In genomic region chr20:36152266-36152665, GRCh38 we compare ENCODE assay signal across 22 cellular contexts. TPM values are rescaled to one million over a fixed set of nuclear protein-coding genes. Genes with fewer than 3 reads are reported as not detected.
DNase-seq lines count a peak whose midpoint lies in the region; ATAC-seq and TF ChIP-seq lines count a peak whose summit lies in the region.
"Had no signal": no experiment of that assay in that cellular context is flagged by ENCODE, and none has a peak within 500 bp of the region (broad histone marks: within the 10 kb centered on the region; RNA-seq: fewer than 3 reads in every experiment).

No MANE protein-coding gene starts in this region.

- ATAC-seq in heart left ventricle (peak in 2 of 4 donors; percentile 1 to 13), left cardiac atrium (no peak), HG03196 (IDR thresholded peaks at IDR 0.05; ENCODE audit: unreplicated experiment) (no peak)
- ATAC-seq: A549; natural killer cell treated with Interleukin-12 subunit alpha and Interleukin-12 subunit beta and Interleukin-15 and Interleukin-18, amount 100 ng/mL, for 72 hours had no signal

- no peak overlapping the region for H3K4me3 ChIP-seq in heart left ventricle
- H3K4me3 ChIP-seq: A549 had no signal

- no peaks in the 10 kb centered on the region for H3K36me3 Mint-ChIP-seq in chondrocyte (ENCODE audit: low read depth)
- H3K36me3 Mint-ChIP-seq in nephron (ENCODE audit: low read depth), result no peaks in the 10 kb centered on the region
- no peaks in the 10 kb centered on the region for H3K36me3 Mint-ChIP-seq in type B pancreatic cell
- H3K36me3 Mint-ChIP-seq in immature natural killer cell, result peaks cover 0 to 3% (median 0%) of the 10 kb centered on the region in 3 donors
- H3K36me3 Mint-ChIP-seq: activated naive CD8-positive, alpha-beta T cell treated with anti-CD3 and anti-CD28 coated beads for 36 hours; natural killer cell treated with Interleukin-12 subunit alpha and Interleukin-12 subunit beta and Interleukin-15 and Interleukin-18, amount 100 ng/mL, for 72 hours had no signal

- TF ChIP-seq POLR2A in heart left ventricle (IDR thresholded peaks at IDR 0.05), result no peak

- H3K27ac ChIP-seq in heart left ventricle, result peak overlapping the region in 9 of 12 donors; percentile 14 to 80 (median 58)

- H3K27ac Mint-ChIP-seq in chondrocyte (ENCODE audit: unreplicated experiment), result peak overlapping the region; percentile 74
- H3K27ac Mint-ChIP-seq in nephron, result peak overlapping the region; percentile 89 to 94 (median 90)
- H3K27ac Mint-ChIP-seq in type B pancreatic cell, result peak overlapping the region; percentile 61
- H3K27ac Mint-ChIP-seq in immature natural killer cell, result no peak overlapping the region
- H3K27ac Mint-ChIP-seq: activated naive CD8-positive, alpha-beta T cell treated with anti-CD3 and anti-CD28 coated beads for 36 hours; activated T-helper 2 cell treated with anti-CD3 and anti-CD28 coated beads, Interferon-gamma antibody, Interleukin-2, Interleukin-4, amounts not matched to agents 10 μg/mL and 5 μg/mL and 100 μg/mL, durations not matched to agents 14 hours and 24 hours and 36 hours; endodermal cell; natural killer cell treated with Interleukin-12 subunit alpha and Interleukin-12 subunit beta and Interleukin-15 and Interleukin-18, amount 100 ng/mL, for 72 hours; stimulated activated naive CD8-positive, alpha-beta T cell treated with anti-CD3 and anti-CD28 coated beads, Interleukin-15, Interleukin-2, amounts not matched to agents 100 ng/mL and 50 ng/mL, for 24 hours had no signal

- H3K4me1 Mint-ChIP-seq in chondrocyte (ENCODE audit: low read depth) (peaks cover 60% of the 10 kb centered on the region), nephron (peaks cover 35% of the 10 kb centered on the region), type B pancreatic cell (ENCODE audit: unreplicated experiment) (peaks cover 16% of the 10 kb centered on the region), immature natural killer cell (peaks cover 0 to 4% of the 10 kb centered on the region in 2 donors)

- intact Hi-C loops in heart left ventricle (cut with DNase I) (no loop called here), left cardiac atrium (cut with DNase I) (no loop called here)

- no peak overlapping the region for H3K4me3 Mint-ChIP-seq in chondrocyte (ENCODE audit: unreplicated experiment)
- peak overlapping the region; percentile 74 to 87 (median 85) for H3K4me3 Mint-ChIP-seq in nephron
- peak overlapping the region; percentile 52 for H3K4me3 Mint-ChIP-seq in type B pancreatic cell
- H3K4me3 Mint-ChIP-seq in immature natural killer cell, result no peak overlapping the region
- H3K4me3 Mint-ChIP-seq: activated naive CD8-positive, alpha-beta T cell treated with anti-CD3 and anti-CD28 coated beads for 36 hours; endodermal cell; natural killer cell treated with Interleukin-12 subunit alpha and Interleukin-12 subunit beta and Interleukin-15 and Interleukin-18, amount 100 ng/mL, for 72 hours; stimulated activated naive CD8-positive, alpha-beta T cell treated with anti-CD3 and anti-CD28 coated beads, Interleukin-15, Interleukin-2, amounts not matched to agents 100 ng/mL and 50 ng/mL, for 24 hours had no signal

- peak; percentile 54 to 77 (median 65) for DNase-seq in heart left ventricle
- DNase-seq in left cardiac atrium, result no peak
- DNase-seq in chondrocyte (ENCODE audit: low spot score), result no peak
- no peak for DNase-seq in type B pancreatic cell (ENCODE audit: extremely low spot score, unreplicated experiment)
- no peak for DNase-seq in immature natural killer cell
- DNase-seq in activated naive CD4-positive, alpha-beta T cell treated with anti-CD3 and anti-CD28 coated beads, Interleukin-2, amount 50 U/mL, for 16 hours, result no peak
- DNase-seq: activated CD8-positive, alpha-beta memory T cell treated with anti-CD3 and anti-CD28 coated beads, Interleukin-2, amount 50 U/mL, for 4 hours; activated naive CD8-positive, alpha-beta T cell treated with anti-CD3 and anti-CD28 coated beads for 36 hours; Caco-2; EL; endodermal cell; NCI-H1048; NCI-H2029; stimulated activated CD4-positive, alpha-beta T cell treated with anti-CD3 and anti-CD28 coated beads, Interleukin-4, amount 100 ng/mL, for 24 hours; trophoblast cell had no signal

- H3K36me3 ChIP-seq in heart left ventricle, result no peaks in the 10 kb centered on the region

- H3K27me3 Mint-ChIP-seq in chondrocyte (ENCODE audit: low read depth), result no peaks in the 10 kb centered on the region
- no peaks in the 10 kb centered on the region for H3K27me3 Mint-ChIP-seq in nephron (ENCODE audit: low read depth)
- H3K27me3 Mint-ChIP-seq in type B pancreatic cell, result no peaks in the 10 kb centered on the region
- H3K27me3 Mint-ChIP-seq in immature natural killer cell (ENCODE audit: low read depth in 3 of 3), result peaks cover 1 to 16% (median 7%) of the 10 kb centered on the region in 3 donors

- WGBS in heart left ventricle, 4 donors, result 41 to 59% (median 49%) methylated on average over 4 of the region's 4 CpGs

- H3K9me3 Mint-ChIP-seq in chondrocyte (ENCODE audit: low read depth) (no peaks in the 10 kb centered on the region), nephron (no peaks in the 10 kb centered on the region), type B pancreatic cell (no peaks in the 10 kb centered on the region), immature natural killer cell (peaks cover 0 to 2% (median 0%) of the 10 kb centered on the region in 6 donors)
- H3K9me3 Mint-ChIP-seq: activated naive CD8-positive, alpha-beta T cell treated with anti-CD3 and anti-CD28 coated beads for 36 hours; activated T-helper 2 cell treated with anti-CD3 and anti-CD28 coated beads, Interferon-gamma antibody, Interleukin-2, Interleukin-4, amounts not matched to agents 10 μg/mL and 5 μg/mL and 100 μg/mL, durations not matched to agents 14 hours and 24 hours and 36 hours; endodermal cell; natural killer cell treated with Interleukin-12 subunit alpha and Interleukin-12 subunit beta and Interleukin-15 and Interleukin-18, amount 100 ng/mL, for 72 hours; stimulated activated naive CD8-positive, alpha-beta T cell treated with anti-CD3 and anti-CD28 coated beads, Interleukin-15, Interleukin-2, amounts not matched to agents 100 ng/mL and 50 ng/mL, for 24 hours had no signal

- peaks cover 0 to 10% (median 0%) of the 10 kb centered on the region in 9 donors for H3K27me3 ChIP-seq in heart left ventricle

- peaks cover 0 to 74% (median 33%) of the 10 kb centered on the region in 12 donors for H3K4me1 ChIP-seq in heart left ventricle

- no peaks in the 10 kb centered on the region for H3K9me3 ChIP-seq in heart left ventricle
- H3K9me3 ChIP-seq: A549, Caco-2 had no signal

- TF ChIP-seq CTCF in heart left ventricle (IDR thresholded peaks at IDR 0.05) (no peak), chondrocyte (IDR thresholded peaks at IDR 0.05) (no peak), nephron (IDR thresholded peaks at IDR 0.05; ENCODE audit: unreplicated experiment in 3 of 3) (no peak), type B pancreatic cell (conservative IDR thresholded peaks at IDR 0.05) (no peak)

RNA-seq across cellular contexts. Expression of gene EPB41L1, which starts 2.3 kb away (rescaled TPM):
- 10 to 100 TPM; 10.5 to 29.8 (median 19.0) TPM for total RNA-seq in heart left ventricle
- 1 to 10 TPM; 7.1 to 8.5 TPM for polyA plus RNA-seq in heart left ventricle
- total RNA-seq in left cardiac atrium, result 10 to 100 TPM; 20.5 to 32.1 TPM
- total RNA-seq in chondrocyte, result 41.1 to 42.7 TPM (median 42.1 TPM) in 3 replicates
- 62.7 and 68.1 TPM in 2 replicates for total RNA-seq in type B pancreatic cell (ENCODE audit: low replicate concordance)
- not detected for polyA plus RNA-seq in immature natural killer cell
- total RNA-seq: T-helper 2 cell treated with Interferon-gamma antibody and Interleukin-4, amounts not matched to agents 100 ng/mL and 5 ng/mL, for 36 hours had no signal

Comparison
In these comparisons a context has a peak if more than half of its experiments do, and no peak if none do; other contexts are left out.
1. DNase-seq: peak in heart left ventricle (5 of 5); none in left cardiac atrium (single experiment), chondrocyte (single experiment), type B pancreatic cell (single experiment), immature natural killer cell (0 of 3) and activated naive CD4-positive, alpha-beta T cell treated with anti-CD3 and anti-CD28 coated beads, Interleukin-2, amount 50 U/mL, for 16 hours (single experiment).
2. H3K27ac Mint-ChIP-seq: peak in chondrocyte (single experiment), nephron (3 of 3) and type B pancreatic cell (single experiment); none in immature natural killer cell (0 of 6).
3. H3K4me3 Mint-ChIP-seq: peak in nephron (3 of 3) and type B pancreatic cell (single experiment); none in chondrocyte (single experiment) and immature natural killer cell (0 of 5).